12 cellular contexts compared by ENCODE assay signal in genomic region chr7:39811161-39811614, GRCh38.
A peak's percentile ranks its signal among the peaks of the same experiment; 100 is the strongest.
DNase-seq lines count a peak whose midpoint lies in the region; ATAC-seq and TF ChIP-seq lines count a peak whose summit lies in the region.
"Had no signal": no experiment of that assay in that cellular context is flagged by ENCODE, and none has a peak within 500 bp of the region (broad histone marks: within the 10 kb centered on the region; RNA-seq: fewer than 3 reads in every experiment).

No MANE protein-coding gene starts in this region.

- no peak for TF ChIP-seq POLR2A in NB4 (IDR thresholded peaks at IDR 0.05; ENCODE audit: extremely low read depth, insufficient read length)

- H3K4me3 ChIP-seq in NB4 (ENCODE audit: low read depth, low read length) (no peak overlapping the region), SK-N-MC (no peak overlapping the region)
- H3K4me3 ChIP-seq: uterus had no signal

- ATAC-seq in GM19328 (IDR thresholded peaks at IDR 0.05; ENCODE audit: unreplicated experiment) (no peak), GM18868 (IDR thresholded peaks at IDR 0.05; ENCODE audit: unreplicated experiment) (no peak)

- H3K27ac ChIP-seq in SK-N-MC: no peak overlapping the region
- H3K27ac ChIP-seq: uterus had no signal

- DNase-seq in DMS 273 treated with DMSO at 0.1 percent for 48 hours (lab: John Stamatoyannopoulos, UW) (peak; percentile 58), NB4 (ENCODE audit: low read depth) (peak; percentile 18), SK-N-MC (ENCODE audit: low read depth, low spot score) (peak; percentile 73), foreskin melanocyte (peak; percentile 45), iPS-NIHi7 (ENCODE audit: extremely low spot score) (no peak), SKM-1 (lab: John Stamatoyannopoulos, UW; ENCODE audit: unreplicated experiment) (no peak)
- DNase-seq: activated B cell treated with CpG ODN at 0.5 μM for 24 hours; NCI-H2107; stimulated activated CD4-positive, alpha-beta T cell treated with anti-CD3 and anti-CD28 coated beads, Interleukin-2, amount 100 ng/mL, for 48 hours; uterus had no signal

- no peaks in the 10 kb centered on the region for H3K36me3 ChIP-seq in SK-N-MC (ENCODE audit: insufficient read depth, low read length)
- H3K36me3 ChIP-seq: uterus had no signal

- TF ChIP-seq CTCF in NB4 (IDR thresholded peaks at IDR 0.05; ENCODE audit: low read depth, low read length): no peak

- H3K9ac ChIP-seq in SK-N-MC (ENCODE audit: insufficient read length): no peak overlapping the region

- no peaks in the 10 kb centered on the region for H3K9me3 ChIP-seq in SK-N-MC (ENCODE audit: low read depth, low read length)
- H3K9me3 ChIP-seq: uterus had no signal

Comparison
In these comparisons a context has a peak if more than half of its experiments do, and no peak if none do; other contexts are left out.
1. DNase-seq: peak in DMS 273 treated with DMSO at 0.1 percent for 48 hours (single experiment), NB4 (single experiment), SK-N-MC (single experiment) and foreskin melanocyte (single experiment); none in iPS-NIHi7 (single experiment) and SKM-1 (single experiment).